26 cellular contexts compared by ENCODE assay signal in the genomic region with DNA sequence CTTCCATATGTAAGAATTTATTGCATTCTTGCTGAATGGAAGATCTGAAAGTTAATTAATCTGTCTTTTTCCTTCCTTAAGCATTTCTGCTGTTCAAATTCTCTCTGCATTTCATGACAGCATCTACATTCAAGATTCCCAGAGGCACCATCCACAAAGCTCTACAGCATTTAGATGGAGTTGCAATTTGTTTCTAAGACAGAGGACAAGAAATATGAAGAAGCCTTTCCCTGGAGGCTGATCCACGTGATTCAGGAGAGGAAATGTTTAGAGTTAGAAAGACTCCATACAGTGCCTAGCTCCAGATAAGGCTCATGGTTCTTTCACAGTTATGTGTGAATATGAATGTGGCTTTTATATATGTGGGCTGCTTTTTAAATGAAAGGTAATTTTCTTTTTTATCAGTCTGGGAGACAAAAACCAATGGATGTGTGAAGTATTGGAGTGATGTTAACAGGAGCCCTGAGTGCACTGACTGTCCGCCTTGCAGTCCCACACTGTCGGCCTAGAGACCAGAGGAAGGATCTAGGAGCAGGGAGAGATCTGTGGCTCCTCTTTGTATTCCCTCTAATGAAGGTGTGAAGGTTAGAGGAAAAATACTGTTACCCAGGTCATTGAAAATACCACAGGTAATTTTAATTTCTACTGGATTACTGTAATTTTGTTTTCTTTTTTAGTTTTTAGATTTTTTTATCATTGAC.
A peak's percentile ranks its signal among the peaks of the same experiment; 100 is the strongest.
DNase-seq lines count a peak whose midpoint lies in the region; ATAC-seq, FAIRE-seq and TF ChIP-seq lines count a peak whose summit lies in the region.
"Had no signal": no experiment of that assay in that cellular context is flagged by ENCODE, and none has a peak within 500 bp of the region (broad histone marks: within the 10 kb centered on the region; RNA-seq: fewer than 3 reads in every experiment).

No MANE protein-coding gene starts in this region.

- H3K14ac ChIP-seq in H1 (ENCODE audit: insufficient read length) = no peak overlapping the region

- WGBS in H1 (ENCODE audit: extremely low coverage in 1 of 2, insufficient coverage in 1 of 2, insufficient read length in 1 of 2, insufficient replicate concordance in 2 of 2, low coverage in 1 of 2, low lambda C conversion rate in 2 of 2, missing lambda C conversion rate in 1 of 2), 2 experiments = 88% methylated on average over 3 of the region's 3 CpGs; no CpG with 5 or more reads in 1 of the 2 experiments

- no peak overlapping the region for H2BK12ac ChIP-seq in H1 (ENCODE audit: low read depth, low read length)

- no TSS peak for BruUV-seq in PC-3 (replicated peaks; lab: Mats Ljungman, UMichigan)

- DNase-seq in D721Med (ENCODE audit: insufficient read length, low spot score) = no peak
- DNase-seq in PC-3 = no peak
- DNase-seq in H1 (ENCODE audit: low read depth in 1 of 2, low spot score in 2 of 2) = no peak
- no peak for DNase-seq in mucosa of gallbladder (ENCODE audit: low spot score)
- DNase-seq in activated CD8-positive, alpha-beta T cell treated with anti-CD3 and anti-CD28 coated beads, Interleukin-2, amount 10 ng/mL, durations not matched to agents 7 days and 5 days = no peak
- DNase-seq in upper lobe of right lung = no peak
- DNase-seq: 8988T; Caco-2; CD4-positive, alpha-beta memory T cell; DMS153; KG1; NCI-H1092 treated with DMSO at 0.1 percent for 48 hours; NCI-H146; NCI-H2029 treated with DMSO at 0.1 percent for 48 hours; NCI-H2171; NCI-H345; NCI-H524; NCI-H774; NK-92 treated with Interleukin-12 subunit alpha and Interleukin-12 subunit beta, amount 100 ng/mL, for 24 hours; SJCRH30; SW 1271 had no signal

- H2BK5ac ChIP-seq in H1 (ENCODE audit: low read depth, low read length) = no peak overlapping the region

- H3K9me3 ChIP-seq in PC-3 (ENCODE audit: low read length) (no peaks in the 10 kb centered on the region), H1 (ENCODE audit: insufficient read depth in 2 of 2, low read depth in 1 of 2, low read length in 1 of 2) (no peaks in the 10 kb centered on the region), neural cell (ENCODE audit: low read length) (no peaks in the 10 kb centered on the region), upper lobe of right lung (no peaks in the 10 kb centered on the region)
- H3K9me3 ChIP-seq: Caco-2, SJCRH30 had no signal

- H3K56ac ChIP-seq in H1 (replicated peaks; ENCODE audit: insufficient read length, low read depth, low read length) = no peak overlapping the region

- no peak for ATAC-seq in PC-3
- no peak for ATAC-seq in activated CD8-positive, alpha-beta T cell treated with anti-CD3 and anti-CD28 coated beads, Interleukin-2, amount 10 ng/mL, durations not matched to agents 7 days and 5 days
- no peak for ATAC-seq in upper lobe of right lung
- ATAC-seq in GM19463 (IDR thresholded peaks at IDR 0.05; ENCODE audit: unreplicated experiment) = no peak
- ATAC-seq: HepG2 had no signal

- intact Hi-C loops in PC-3 (cut with micrococcal nuclease) (no loop called here), upper lobe of right lung (cut with DNase I) (no loop called here)

- CTCF ChIA-PET in PC-3 (lab: Charles Lee) = no interaction called here
- CTCF ChIA-PET in H1 (lab: Charles Lee; ENCODE audit: partially characterized antibody) = no interaction called here
- CTCF ChIA-PET in activated CD8-positive, alpha-beta T cell treated with anti-CD3 and anti-CD28 coated beads, Interleukin-2, amount 10 ng/mL, durations not matched to agents 7 days and 5 days (lab: Charles Lee) = no interaction called here

- H3K18ac ChIP-seq in H1 (ENCODE audit: extremely low read depth, low read length) = no peak overlapping the region

- no peak overlapping the region for H3K4me3 Mint-ChIP-seq in activated CD8-positive, alpha-beta T cell treated with anti-CD3 and anti-CD28 coated beads, Interleukin-2, amount 10 ng/mL, durations not matched to agents 7 days and 5 days
- H3K4me3 Mint-ChIP-seq: CD4-positive, alpha-beta memory T cell had no signal

- no peak overlapping the region for H3K4ac ChIP-seq in H1 (replicated peaks; ENCODE audit: insufficient read length, low read depth, low read length)

- H3K27ac ChIP-seq in PC-3 (ENCODE audit: low read length) = no peak overlapping the region
- H3K27ac ChIP-seq in H1 (ENCODE audit: low read depth, low read length) = no peak overlapping the region
- peak overlapping the region; percentile 84 for H3K27ac ChIP-seq in neural cell (ENCODE audit: low read length)
- H3K27ac ChIP-seq in upper lobe of right lung = no peak overlapping the region
- H3K27ac ChIP-seq: BLaER1 treated with 17β-estradiol and CSF1 and Interleukin-3, amounts not matched to agents 10 nM and 100 nM; SJCRH30 had no signal

- H4K20me1 ChIP-seq in PC-3 (ENCODE audit: low read length) = no peaks in the 10 kb centered on the region
- no peaks in the 10 kb centered on the region for H4K20me1 ChIP-seq in H1 (replicated peaks in 1 of 2; ENCODE audit: control insufficient read depth in 1 of 2, insufficient read depth in 2 of 2, low read length in 2 of 2)
- H4K20me1 ChIP-seq in neural cell (ENCODE audit: insufficient read depth) = no peaks in the 10 kb centered on the region
- H4K20me1 ChIP-seq: BLaER1 treated with 17β-estradiol and CSF1 and Interleukin-3, amounts not matched to agents 10 nM and 100 nM had no signal

- TF ChIP-seq POLR2A in H1 (IDR thresholded peaks at IDR 0.05; ENCODE audit: control extremely low read depth in 1 of 2, low read depth in 2 of 2, low read length in 2 of 2) = no peak

- no peaks in the 10 kb centered on the region for H3K4me1 Mint-ChIP-seq in activated CD8-positive, alpha-beta T cell treated with anti-CD3 and anti-CD28 coated beads, Interleukin-2, amount 10 ng/mL, durations not matched to agents 7 days and 5 days (ENCODE audit: low read depth)
- H3K4me1 Mint-ChIP-seq: CD4-positive, alpha-beta memory T cell had no signal

- H2AFZ ChIP-seq in PC-3 (ENCODE audit: low read length) (peak overlapping the region; percentile 38; the same call in 1 of the 2 replicates), H1 (ENCODE audit: low read length) (peak overlapping the region; percentile 83; the same call in 1 of the 2 replicates), neural cell (ENCODE audit: low read depth, low read length) (no peak overlapping the region)

- no peaks in the 10 kb centered on the region for H3K79me1 ChIP-seq in H1 (ENCODE audit: low read depth, low read length)

- TF ChIP-seq CTCF in D721Med (IDR thresholded peaks at IDR 0.05; ENCODE audit: insufficient read depth, missing control alignments) (no peak), PC-3 (conservative IDR thresholded peaks at IDR 0.05; ENCODE audit: low read depth, low read length) (no peak), H1 (IDR thresholded peaks at IDR 0.05; ENCODE audit: control extremely low read depth in 1 of 3, insufficient read depth in 1 of 3, low read depth in 1 of 3, low read length in 3 of 3) (no peak), neural cell (IDR thresholded peaks at IDR 0.05; ENCODE audit: poor library complexity, severe bottlenecking) (no peak), upper lobe of right lung (IDR thresholded peaks at IDR 0.05) (no peak)

- H3K4me1 ChIP-seq in PC-3 (ENCODE audit: insufficient read depth, low read length) (peaks cover 14% of the 10 kb centered on the region), H1 (replicated peaks in 1 of 4; ENCODE audit: control insufficient read depth in 3 of 4, insufficient read depth in 4 of 4, low read length in 3 of 4) (peaks cover 0 to 2% (median under 1%) of the 10 kb centered on the region in 4 experiments; a peak in 3 of 7 replicates), upper lobe of right lung (no peaks in the 10 kb centered on the region)
- H3K4me1 ChIP-seq: SJCRH30 had no signal

- no peak overlapping the region for H3K4me2 ChIP-seq in PC-3 (ENCODE audit: low read length)
- H3K4me2 ChIP-seq in H1 (ENCODE audit: insufficient read depth in 1 of 2, low read depth in 2 of 2, low read length in 2 of 2) = no peak overlapping the region
- H3K4me2 ChIP-seq in neural cell (ENCODE audit: low read length) = peak overlapping the region; percentile 32
- H3K4me2 ChIP-seq: BLaER1 treated with 17β-estradiol and CSF1 and Interleukin-3, amounts not matched to agents 10 nM and 100 nM had no signal

- POLR2A ChIA-PET in PC-3 (lab: Charles Lee; ENCODE audit: unreplicated experiment) (no interaction called here), H1 (lab: Charles Lee; ENCODE audit: partially characterized antibody) (no interaction called here)
- POLR2A ChIA-PET in activated CD8-positive, alpha-beta T cell treated with anti-CD3 and anti-CD28 coated beads, Interleukin-2, amount 10 ng/mL, durations not matched to agents 7 days and 5 days (lab: Charles Lee) = no interaction called here

- FAIRE-seq in D721Med (lab: Jason Lieb, UNC) (peak; percentile 16), H1 (lab: Jason Lieb, UNC) (no peak)
- FAIRE-seq: GM12891, HepG2 had no signal

- H3K23ac ChIP-seq in H1 (ENCODE audit: insufficient read length) = no peak overlapping the region

- no peaks in the 10 kb centered on the region for H3K36me3 Mint-ChIP-seq in activated CD8-positive, alpha-beta T cell treated with anti-CD3 and anti-CD28 coated beads, Interleukin-2, amount 10 ng/mL, durations not matched to agents 7 days and 5 days (ENCODE audit: low read depth)
- H3K36me3 Mint-ChIP-seq: CD4-positive, alpha-beta memory T cell had no signal

- H3K36me3 ChIP-seq in PC-3 (ENCODE audit: low read depth, low read length) (no peaks in the 10 kb centered on the region), H1 (ENCODE audit: control insufficient read depth in 2 of 4, insufficient read depth in 4 of 4, low read length in 3 of 4) (no peaks in the 10 kb centered on the region), neural cell (ENCODE audit: insufficient read depth, low read length) (no peaks in the 10 kb centered on the region), upper lobe of right lung (no peaks in the 10 kb centered on the region)
- H3K36me3 ChIP-seq: BLaER1 treated with 17β-estradiol and CSF1 and Interleukin-3, amounts not matched to agents 10 nM and 100 nM; SJCRH30 had no signal

- TF ChIP-seq EP300 in H1 (IDR thresholded peaks at IDR 0.05; ENCODE audit: borderline replicate concordance in 1 of 2, low read depth in 2 of 2, low read length in 2 of 2) (no peak), neural cell (conservative IDR thresholded peaks at IDR 0.05; ENCODE audit: poor library complexity, severe bottlenecking) (peak; percentile 56)

- TF ChIP-seq RAD21 in H1 (IDR thresholded peaks at IDR 0.05 in 1 of 2, conservative IDR thresholded peaks at IDR 0.05 in 1 of 2; ENCODE audit: low read depth in 2 of 2, low read length in 2 of 2) = no peak
- TF ChIP-seq RAD21 in neural cell (conservative IDR thresholded peaks at IDR 0.05) = peak; percentile 40

- H2BK120ac ChIP-seq in H1 (replicated peaks; ENCODE audit: low read depth, low read length) = no peak overlapping the region

- peaks cover 5% of the 10 kb centered on the region for H3F3A ChIP-seq in PC-3 (ENCODE audit: low read length, unreplicated experiment)
- H3F3A ChIP-seq in neural cell (ENCODE audit: insufficient read depth, low read length, poor library complexity, severe bottlenecking) = no peaks in the 10 kb centered on the region

- H3K79me2 ChIP-seq in PC-3 (ENCODE audit: low read length) (no peaks in the 10 kb centered on the region), H1 (ENCODE audit: control insufficient read depth in 1 of 2, insufficient read depth in 2 of 2, low read length in 2 of 2) (no peaks in the 10 kb centered on the region), neural cell (replicated peaks; ENCODE audit: insufficient read depth, low read length) (no peaks in the 10 kb centered on the region)

- H3K9me3 Mint-ChIP-seq in activated CD8-positive, alpha-beta T cell treated with anti-CD3 and anti-CD28 coated beads, Interleukin-2, amount 10 ng/mL, durations not matched to agents 7 days and 5 days (ENCODE audit: insufficient read depth) = no peaks in the 10 kb centered on the region
- H3K9me3 Mint-ChIP-seq: CD4-positive, alpha-beta memory T cell had no signal

- no peak overlapping the region for H2BK20ac ChIP-seq in H1 (ENCODE audit: low read length)

- H4K91ac ChIP-seq in H1 (replicated peaks; ENCODE audit: insufficient read length, low read length) = no peak overlapping the region

- H2AK5ac ChIP-seq in H1 (ENCODE audit: low read depth, low read length) = no peak overlapping the region

- H4K8ac ChIP-seq in H1 (ENCODE audit: extremely low read depth, insufficient read depth, low read length) = no peak overlapping the region

- no peak overlapping the region for H4K5ac ChIP-seq in H1 (ENCODE audit: insufficient read length, low read depth, low read length)

- H3K9ac ChIP-seq in PC-3 (ENCODE audit: low read length) (no peak overlapping the region), H1 (replicated peaks in 1 of 4; ENCODE audit: extremely low read depth in 1 of 4, low read depth in 3 of 4, low read length in 3 of 4) (no peak overlapping the region), neural cell (ENCODE audit: low read length) (peak overlapping the region; percentile 38)
- H3K9ac ChIP-seq: BLaER1 treated with 17β-estradiol and CSF1 and Interleukin-3, amounts not matched to agents 10 nM and 100 nM had no signal

- H3K4me3 ChIP-seq in PC-3 (ENCODE audit: low read length) = no peak overlapping the region
- H3K4me3 ChIP-seq in H1 (ENCODE audit: extremely low read depth in 1 of 4, insufficient read depth in 2 of 4, low read depth in 3 of 4, low read length in 4 of 4) = no peak overlapping the region
- H3K4me3 ChIP-seq in neural cell (ENCODE audit: low read length) = peak overlapping the region; percentile 36
- H3K4me3 ChIP-seq in upper lobe of right lung = no peak overlapping the region
- H3K4me3 ChIP-seq: BLaER1 treated with 17β-estradiol and CSF1 and Interleukin-3, amounts not matched to agents 10 nM and 100 nM; SJCRH30 had no signal

- H3K9me2 ChIP-seq in PC-3 (replicated peaks; ENCODE audit: low read length) (no peaks in the 10 kb centered on the region), neural cell (ENCODE audit: insufficient read depth, low read length) (no peaks in the 10 kb centered on the region)

- no peaks in the 10 kb centered on the region for H3K27me3 ChIP-seq in PC-3 (ENCODE audit: low read length)
- no peaks in the 10 kb centered on the region for H3K27me3 ChIP-seq in H1 (replicated peaks in 1 of 4; ENCODE audit: control insufficient read depth in 3 of 4, extremely low read depth in 1 of 4, insufficient read depth in 3 of 4, low read length in 3 of 4)
- no peaks in the 10 kb centered on the region for H3K27me3 ChIP-seq in neural cell (ENCODE audit: insufficient read depth, low read depth, low read length)
- no peaks in the 10 kb centered on the region for H3K27me3 ChIP-seq in upper lobe of right lung
- H3K27me3 ChIP-seq: BLaER1 treated with 17β-estradiol and CSF1 and Interleukin-3, amounts not matched to agents 10 nM and 100 nM; SJCRH30 had no signal

- H3K27me3 Mint-ChIP-seq in activated CD8-positive, alpha-beta T cell treated with anti-CD3 and anti-CD28 coated beads, Interleukin-2, amount 10 ng/mL, durations not matched to agents 7 days and 5 days (ENCODE audit: low read depth) = no peaks in the 10 kb centered on the region
- H3K27me3 Mint-ChIP-seq: CD4-positive, alpha-beta memory T cell had no signal

- H3K27ac Mint-ChIP-seq in activated CD8-positive, alpha-beta T cell treated with anti-CD3 and anti-CD28 coated beads, Interleukin-2, amount 10 ng/mL, durations not matched to agents 7 days and 5 days = no peak overlapping the region
- H3K27ac Mint-ChIP-seq: CD4-positive, alpha-beta memory T cell had no signal

- no peaks in the 10 kb centered on the region for H3K23me2 ChIP-seq in H1 (ENCODE audit: low read depth, low read length)

- H2BK15ac ChIP-seq in H1 (ENCODE audit: low read length) = no peak overlapping the region
